ENCODE assay signal across 1 cellular context in the genomic region with DNA sequence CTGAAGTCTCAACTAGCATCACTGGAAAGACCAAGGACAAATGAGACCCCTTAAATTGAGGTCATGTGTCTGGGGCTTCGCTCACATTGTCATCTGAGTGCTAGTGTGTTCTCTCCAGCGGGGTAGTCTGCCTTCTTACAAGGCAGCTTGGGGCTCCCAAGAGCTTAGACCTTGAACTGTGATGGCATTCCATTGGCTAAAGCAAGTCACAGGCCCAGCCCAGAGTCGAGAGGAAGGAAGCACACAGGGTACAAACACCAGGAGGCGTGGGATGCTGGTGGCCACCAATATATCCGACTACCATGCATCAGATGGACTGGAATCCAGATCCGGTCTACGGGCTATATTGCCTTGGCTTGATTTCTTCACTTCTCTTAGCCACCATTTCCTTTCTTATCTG.
TF ChIP-seq lines count a peak whose summit lies in the region.

No MANE protein-coding gene starts in this region.

TF ChIP-seq in GM23338, 12 proteins besides CTCF, POLR2A, EP300 and RAD21 (continued from another document):
- TF ChIP-seq ZNF462 (CRISPR knock-in tag; IDR thresholded peaks at IDR 0.05) (no peak), CREB1 (CRISPR knock-in tag; IDR thresholded peaks at IDR 0.05; ENCODE audit: low read depth) (no peak), EZH2 (IDR thresholded peaks at IDR 0.05; ENCODE audit: low read depth, unreplicated experiment) (no peak)
